1 cellular context compared by ENCODE assay signal in genomic region chr7:12157517-12157916, GRCh38.
TF ChIP-seq lines count a peak whose summit lies in the region.

No MANE protein-coding gene starts in this region.

TF ChIP-seq in HepG2, 621 proteins besides CTCF, POLR2A, EP300 and RAD21:
- TF ChIP-seq REXO4 (CRISPR knock-in tag; IDR thresholded peaks at IDR 0.05; ENCODE audit: borderline replicate concordance) (no peak), HNRNPK (IDR thresholded peaks at IDR 0.05; ENCODE audit: low read depth, low read length, poor library complexity, severe bottlenecking) (peak; percentile 94)
